7 cellular contexts compared by ENCODE assay signal in the genomic region with DNA sequence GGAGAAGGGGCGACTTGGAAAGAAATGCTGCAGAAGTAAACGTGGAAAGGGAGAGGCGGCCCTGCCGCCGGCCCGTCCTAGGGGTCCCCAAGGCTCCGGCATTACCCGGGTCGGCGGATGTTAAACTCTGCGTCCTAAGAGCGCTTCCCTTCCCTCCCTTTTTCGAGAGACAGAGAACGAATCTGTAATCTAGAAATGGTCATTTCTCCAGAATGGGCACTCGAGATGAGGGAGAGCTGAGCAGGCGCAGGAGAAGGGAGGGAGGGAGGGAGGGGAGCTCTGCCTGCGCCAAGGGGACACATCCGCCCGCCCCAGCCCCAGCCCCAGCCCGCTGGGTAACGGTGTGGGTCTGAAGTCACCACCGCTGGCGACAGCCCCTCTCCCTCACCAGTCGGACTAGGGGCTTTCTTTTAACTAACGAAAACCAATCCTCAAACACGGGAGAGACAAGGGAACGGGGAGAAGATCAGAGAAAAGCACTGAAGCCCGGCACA. TPM values are rescaled to one million over a fixed set of nuclear protein-coding genes. Genes with fewer than 3 reads are reported as not detected.
DNase-seq lines count a peak whose midpoint lies in the region; ATAC-seq, FAIRE-seq and TF ChIP-seq lines count a peak whose summit lies in the region.

No MANE protein-coding gene starts in this region.

- WGBS in H1 (ENCODE audit: extremely low coverage in 1 of 2, insufficient coverage in 1 of 2, insufficient read length in 1 of 2, insufficient replicate concordance in 2 of 2, low coverage in 1 of 2, low lambda C conversion rate in 2 of 2, missing lambda C conversion rate in 1 of 2), 2 experiments, result 0% methylated on average over 2 of the region's 28 CpGs; no CpG with 5 or more reads in 1 of the 2 experiments

- peaks cover 33% of the 10 kb centered on the region for H3K4me1 Mint-ChIP-seq in GM23338
- peaks cover 45 to 56% of the 10 kb centered on the region in 2 donors for H3K4me1 Mint-ChIP-seq in natural killer cell

- TF ChIP-seq POLR2A in H1 (IDR thresholded peaks at IDR 0.05; ENCODE audit: control extremely low read depth in 1 of 2, low read depth in 2 of 2, low read length in 2 of 2), result no peak

- CTCF ChIA-PET in H1 (lab: Charles Lee; ENCODE audit: partially characterized antibody), result interaction anchor here (1.0 to 11.2 kb wide), 3 partner anchors 22 to 46 kb away, joined by 4 to 102 read pairs (median 5); partner anchors contain the start of gene RENBP

- H4K20me1 ChIP-seq in GM23338 (replicated peaks; ENCODE audit: insufficient read depth) (peaks cover 17% of the 10 kb centered on the region), H1 (replicated peaks in 1 of 2; ENCODE audit: control insufficient read depth in 1 of 2, insufficient read depth in 2 of 2, low read length in 2 of 2) (peaks cover 18 to 29% of the 10 kb centered on the region in 2 experiments)

- no peak overlapping the region for H2BK5ac ChIP-seq in H1 (ENCODE audit: low read depth, low read length)

- H3K9me3 Mint-ChIP-seq in GM23338 (no peaks in the 10 kb centered on the region; the same call in 2 of the 3 replicates), natural killer cell (no peaks in the 10 kb centered on the region)

- H3K27ac Mint-ChIP-seq in GM23338 (peak overlapping the region; percentile 86), natural killer cell (peak overlapping the region; percentile 99 to 100)

- no peak overlapping the region for H2AK5ac ChIP-seq in H1 (ENCODE audit: low read depth, low read length)

- peaks cover 8% of the 10 kb centered on the region; the same call in 1 of the 2 replicates for H3K23me2 ChIP-seq in H1 (ENCODE audit: low read depth, low read length)

- H3K4ac ChIP-seq in H1 (replicated peaks; ENCODE audit: insufficient read length, low read depth, low read length), result no peak overlapping the region

- H3K27me3 ChIP-seq in GM23338 (ENCODE audit: insufficient read depth) (no peaks in the 10 kb centered on the region), RWPE2 (ENCODE audit: insufficient read depth, poor library complexity, severe bottlenecking) (no peaks in the 10 kb centered on the region), H1 (replicated peaks in 1 of 4; ENCODE audit: control insufficient read depth in 3 of 4, extremely low read depth in 1 of 4, insufficient read depth in 3 of 4, low read length in 3 of 4) (no peaks in the 10 kb centered on the region)

- H4K5ac ChIP-seq in H1 (ENCODE audit: insufficient read length, low read depth, low read length), result no peak overlapping the region

- no peak overlapping the region for H2BK12ac ChIP-seq in H1 (ENCODE audit: low read depth, low read length)

- no peaks in the 10 kb centered on the region for H3K36me3 ChIP-seq in GM23338 (ENCODE audit: insufficient read depth)
- H3K36me3 ChIP-seq in RWPE2 (ENCODE audit: low read depth), result peaks cover 25% of the 10 kb centered on the region
- no peaks in the 10 kb centered on the region for H3K36me3 ChIP-seq in H1 (ENCODE audit: control insufficient read depth in 2 of 4, insufficient read depth in 4 of 4, low read length in 3 of 4)

- H3K27ac ChIP-seq in GM23338 (ENCODE audit: low read depth) (no peak overlapping the region), RWPE2 (ENCODE audit: poor library complexity, severe bottlenecking) (peak overlapping the region; percentile 92), H1 (ENCODE audit: low read depth, low read length) (no peak overlapping the region)

- H3K9me3 ChIP-seq in RWPE2 (ENCODE audit: severe bottlenecking) (no peaks in the 10 kb centered on the region), H1 (ENCODE audit: insufficient read depth in 2 of 2, low read depth in 1 of 2, low read length in 1 of 2) (no peaks in the 10 kb centered on the region)

- no peak for TF ChIP-seq RAD21 in H1 (IDR thresholded peaks at IDR 0.05 in 1 of 2, conservative IDR thresholded peaks at IDR 0.05 in 1 of 2; ENCODE audit: low read depth in 2 of 2, low read length in 2 of 2)

- H2BK20ac ChIP-seq in H1 (ENCODE audit: low read length), result no peak overlapping the region

- no peak overlapping the region for H3K14ac ChIP-seq in H1 (ENCODE audit: insufficient read length)

- H3F3A ChIP-seq in GM23338 (replicated peaks; ENCODE audit: low read depth), result 0 out of 2 replicates have a peak, but pooled peaks cover 4% of the 10 kb centered on the region

- DNase-seq in GM23338 (ENCODE audit: low spot score) (no peak), RWPE2 (ENCODE audit: low spot score) (no peak), H1 (ENCODE audit: low read depth in 1 of 2, low spot score in 2 of 2) (no peak), natural killer cell (no peak), DMS79 (lab: John Stamatoyannopoulos, UW) (no peak), NCI-H2196 treated with DMSO at 0.1 percent for 48 hours (lab: John Stamatoyannopoulos, UW; ENCODE audit: unreplicated experiment) (no peak)

- TF ChIP-seq CTCF in GM23338 (conservative IDR thresholded peaks at IDR 0.05; ENCODE audit: low read depth in 2 of 2) (no peak), RWPE2 (IDR thresholded peaks at IDR 0.05; ENCODE audit: poor library complexity, severe bottlenecking) (no peak), H1 (IDR thresholded peaks at IDR 0.05; ENCODE audit: control extremely low read depth in 1 of 3, insufficient read depth in 1 of 3, low read depth in 1 of 3, low read length in 3 of 3) (no peak), natural killer cell (IDR thresholded peaks at IDR 0.05) (no peak)

- H3K4me2 ChIP-seq in GM23338 (peak overlapping the region; percentile 84), H1 (ENCODE audit: insufficient read depth in 1 of 2, low read depth in 2 of 2, low read length in 2 of 2) (peak overlapping the region; percentile 66 to 85)

- no peak overlapping the region for H3K56ac ChIP-seq in H1 (replicated peaks; ENCODE audit: insufficient read length, low read depth, low read length)

- H3K4me1 ChIP-seq in GM23338 (ENCODE audit: insufficient read depth) (peaks cover 12% of the 10 kb centered on the region), RWPE2 (ENCODE audit: insufficient read depth, poor library complexity, severe bottlenecking) (no peaks in the 10 kb centered on the region), H1 (replicated peaks in 1 of 4; ENCODE audit: control insufficient read depth in 3 of 4, insufficient read depth in 4 of 4, low read length in 3 of 4) (peaks cover 4 to 26% (median 17%) of the 10 kb centered on the region in 4 experiments)

- H3K9me2 ChIP-seq in GM23338 (ENCODE audit: insufficient read depth), result no peaks in the 10 kb centered on the region

- no peak for TF ChIP-seq EP300 in H1 (IDR thresholded peaks at IDR 0.05; ENCODE audit: borderline replicate concordance in 1 of 2, low read depth in 2 of 2, low read length in 2 of 2)

- peak overlapping the region; percentile 85 for H3K4me3 ChIP-seq in GM23338
- H3K4me3 ChIP-seq in RWPE2 (ENCODE audit: severe bottlenecking), result peak overlapping the region; percentile 88
- H3K4me3 ChIP-seq in H1 (ENCODE audit: extremely low read depth in 1 of 4, insufficient read depth in 2 of 4, low read depth in 3 of 4, low read length in 4 of 4), result peak overlapping the region; percentile 64 to 99 (median 82)

- H3K79me2 ChIP-seq in GM23338 (replicated peaks; ENCODE audit: insufficient read depth) (peaks cover 56% of the 10 kb centered on the region), H1 (ENCODE audit: control insufficient read depth in 1 of 2, insufficient read depth in 2 of 2, low read length in 2 of 2) (peaks cover 44 to 58% of the 10 kb centered on the region in 2 experiments)

- ATAC-seq in GM23338 (no peak), RWPE2 (ENCODE audit: low read depth) (no peak), natural killer cell (no peak), GM21529 (IDR thresholded peaks at IDR 0.05; ENCODE audit: unreplicated experiment) (no peak)

- H3K4me3 Mint-ChIP-seq in GM23338 (peak overlapping the region; percentile 100), natural killer cell (peak overlapping the region; percentile 100)

- H3K18ac ChIP-seq in H1 (ENCODE audit: extremely low read depth, low read length), result no peak overlapping the region

- intact Hi-C loops in natural killer cell (cut with micrococcal nuclease), result loop anchor here (2.0 to 5.0 kb wide), 3 partner anchors 43 to 403 kb away; partner anchors contain the start of genes ARHGAP4 and PLXNB3

- H3K36me3 Mint-ChIP-seq in GM23338 (ENCODE audit: low read depth) (peaks cover 15% of the 10 kb centered on the region), natural killer cell (no peaks in the 10 kb centered on the region)

- H3K79me1 ChIP-seq in H1 (ENCODE audit: low read depth, low read length), result peaks cover 2% of the 10 kb centered on the region; the same call in 1 of the 2 replicates

- H2AFZ ChIP-seq in GM23338 (no peak overlapping the region), H1 (ENCODE audit: low read length) (no peak overlapping the region)

- no peak for FAIRE-seq in H1 (lab: Jason Lieb, UNC)

- peaks cover 6% of the 10 kb centered on the region for H3K27me3 Mint-ChIP-seq in GM23338 (ENCODE audit: insufficient read depth, low read depth, poor library complexity)
- no peaks in the 10 kb centered on the region for H3K27me3 Mint-ChIP-seq in natural killer cell (ENCODE audit: low read depth in 2 of 2)

- H3K23ac ChIP-seq in H1 (ENCODE audit: insufficient read length), result no peak overlapping the region

- POLR2A ChIA-PET in H1 (lab: Charles Lee; ENCODE audit: partially characterized antibody), result interaction anchor here (0.9 to 4.6 kb wide), 10 partner anchors 12 to 440 kb away, joined by 3 to 43 read pairs (median 4); partner anchors contain the start of genes ARHGAP4 and RENBP

- H3K9ac ChIP-seq in H1 (replicated peaks in 1 of 4; ENCODE audit: extremely low read depth in 1 of 4, low read depth in 3 of 4, low read length in 3 of 4), result peak overlapping the region in 2 of 4 experiments; percentile 8 to 30; a peak in 3 of 7 replicates

- no peak overlapping the region for H4K8ac ChIP-seq in H1 (ENCODE audit: extremely low read depth, insufficient read depth, low read length)

- H2BK120ac ChIP-seq in H1 (replicated peaks; ENCODE audit: low read depth, low read length), result no peak overlapping the region

- H4K91ac ChIP-seq in H1 (replicated peaks; ENCODE audit: insufficient read length, low read length), result no peak overlapping the region

- H2BK15ac ChIP-seq in H1 (ENCODE audit: low read length), result no peak overlapping the region

RNA-seq across cellular contexts. Expression of gene HCFC1, which starts 1.7 kb away (rescaled TPM):
- total RNA-seq in GM23338 (2014; rRNA removed; shearing (Covaris generic)), result 169 and 188 TPM in 2 replicates
- polyA plus RNA-seq in GM23338 (2016; fragmentation: Nextera tagmentation; extraction: Ambion mirVana), result 33.0 and 33.2 TPM in 2 replicates
- 117 and 120 TPM in 2 replicates for total RNA-seq in H1 (2021; fragmentation: NEBNext Ultra II Directional; extraction: Animal tissue kit (Norgen Biotek cat#: 25700))
- polyA plus RNA-seq in H1 (2011; rRNA removed), result 24.9 and 44.8 TPM in 2 replicates
- 19.1 TPM for polyA plus RNA-seq in H1 (2011; cell fraction: cytosol; rRNA removed)
- polyA plus RNA-seq in H1 (2011; cell fraction: nucleus; rRNA removed), result 58.3 TPM
- polyA plus RNA-seq in H1 (2012, experiment 1 of 2), result 68.3 to 93.0 TPM (median 82.4 TPM) in 4 replicates
- polyA plus RNA-seq in H1 (2012, experiment 2 of 2), result 84.1 TPM
- 56.8 TPM for polyA plus RNA-seq in H1 (2013, experiment 1 of 2)
- 47.2 TPM for polyA plus RNA-seq in H1 (2013, experiment 2 of 2)
- 20.7 TPM in 2 replicates for polyA minus RNA-seq in H1 (2011; rRNA and poly(A)+ RNA removed)
- 67.4 TPM for polyA minus RNA-seq in H1 (2011; cell fraction: cytosol; rRNA and poly(A)+ RNA removed)
- polyA minus RNA-seq in H1 (2011; cell fraction: nucleus; rRNA and poly(A)+ RNA removed), result 37.2 TPM
- 10 to 100 TPM; 65.2 to 76.7 (median 67.5) TPM for total RNA-seq in natural killer cell

RNA-seq across cellular contexts. Expression of gene TMEM187, which starts 2.6 kb away (rescaled TPM):
- 4.4 and 9.7 TPM in 2 replicates for total RNA-seq in GM23338 (2014; rRNA removed; shearing (Covaris generic))
- polyA plus RNA-seq in GM23338 (2016; fragmentation: Nextera tagmentation; extraction: Ambion mirVana) (2.4 and 2.5 TPM in 2 replicates), H1 (2011; rRNA removed) (14.5 and 16.2 TPM in 2 replicates)
- total RNA-seq in H1 (2021; fragmentation: NEBNext Ultra II Directional; extraction: Animal tissue kit (Norgen Biotek cat#: 25700)), result 2.7 and 5.0 TPM in 2 replicates
- polyA plus RNA-seq in H1 (2011; cell fraction: cytosol; rRNA removed), result 9.8 TPM
- 11.4 TPM for polyA plus RNA-seq in H1 (2011; cell fraction: nucleus; rRNA removed)
- 3.3 to 5.5 TPM (median 4.3 TPM) in 4 replicates for polyA plus RNA-seq in H1 (2012, experiment 1 of 2)
- polyA plus RNA-seq in H1 (2012, experiment 2 of 2), result 4.9 TPM
- polyA plus RNA-seq in H1 (2013, experiment 1 of 2), result 5.0 TPM
- 5.3 TPM for polyA plus RNA-seq in H1 (2013, experiment 2 of 2)
- polyA minus RNA-seq in H1 (2011; rRNA and poly(A)+ RNA removed), result 5.1 and 5.4 TPM in 2 replicates
- 2.9 TPM for polyA minus RNA-seq in H1 (2011; cell fraction: cytosol; rRNA and poly(A)+ RNA removed)
- polyA minus RNA-seq in H1 (2011; cell fraction: nucleus; rRNA and poly(A)+ RNA removed), result 3.2 TPM
- total RNA-seq in natural killer cell, result 1 to 10 TPM; 1.2 to 4.3 (median 1.4) TPM

RNA-seq across cellular contexts. Expression of gene RENBP, which starts 25.5 kb away (rescaled TPM):
- 8.6 and 10.3 TPM in 2 replicates for total RNA-seq in GM23338 (2014; rRNA removed; shearing (Covaris generic))
- polyA plus RNA-seq in GM23338 (2016; fragmentation: Nextera tagmentation; extraction: Ambion mirVana) (1.5 and 2.0 TPM in 2 replicates), H1 (2011; rRNA removed) (21.8 and 26.5 TPM in 2 replicates)
- 11.9 and 12.4 TPM in 2 replicates for total RNA-seq in H1 (2021; fragmentation: NEBNext Ultra II Directional; extraction: Animal tissue kit (Norgen Biotek cat#: 25700))
- 27.0 TPM for polyA plus RNA-seq in H1 (2011; cell fraction: cytosol; rRNA removed)
- polyA plus RNA-seq in H1 (2011; cell fraction: nucleus; rRNA removed), result 34.6 TPM
- 10.0 to 21.2 TPM (median 17.8 TPM) in 4 replicates for polyA plus RNA-seq in H1 (2012, experiment 1 of 2)
- polyA plus RNA-seq in H1 (2012, experiment 2 of 2), result 7.8 TPM
- 6.4 TPM for polyA plus RNA-seq in H1 (2013, experiment 1 of 2)
- 4.9 TPM for polyA plus RNA-seq in H1 (2013, experiment 2 of 2)
- polyA minus RNA-seq in H1 (2011; rRNA and poly(A)+ RNA removed), result 5.5 and 9.2 TPM in 2 replicates
- 4.0 TPM for polyA minus RNA-seq in H1 (2011; cell fraction: cytosol; rRNA and poly(A)+ RNA removed)
- 6.6 TPM for polyA minus RNA-seq in H1 (2011; cell fraction: nucleus; rRNA and poly(A)+ RNA removed)
- 10 to 100 TPM; 14.3 to 17.1 (median 15.2) TPM for total RNA-seq in natural killer cell

RNA-seq across cellular contexts. Expression of gene NAA10, which starts 35.1 kb away (rescaled TPM):
- 112 and 136 TPM in 2 replicates for total RNA-seq in GM23338 (2014; rRNA removed; shearing (Covaris generic))
- polyA plus RNA-seq in GM23338 (2016; fragmentation: Nextera tagmentation; extraction: Ambion mirVana), result 140 and 145 TPM in 2 replicates
- total RNA-seq in H1 (2021; fragmentation: NEBNext Ultra II Directional; extraction: Animal tissue kit (Norgen Biotek cat#: 25700)), result 98.1 and 98.8 TPM in 2 replicates
- polyA plus RNA-seq in H1 (2011; rRNA removed), result 80.4 and 119 TPM in 2 replicates
- 119 TPM for polyA plus RNA-seq in H1 (2011; cell fraction: cytosol; rRNA removed)
- polyA plus RNA-seq in H1 (2011; cell fraction: nucleus; rRNA removed), result 118 TPM
- 97.2 to 140 TPM (median 123 TPM) in 4 replicates for polyA plus RNA-seq in H1 (2012, experiment 1 of 2)
- polyA plus RNA-seq in H1 (2012, experiment 2 of 2), result 131 TPM
- 119 TPM for polyA plus RNA-seq in H1 (2013, experiment 1 of 2)
- polyA plus RNA-seq in H1 (2013, experiment 2 of 2), result 110 TPM
- polyA minus RNA-seq in H1 (2011; rRNA and poly(A)+ RNA removed), result 52.7 and 54.6 TPM in 2 replicates
- 42.9 TPM for polyA minus RNA-seq in H1 (2011; cell fraction: cytosol; rRNA and poly(A)+ RNA removed)
- 50.2 TPM for polyA minus RNA-seq in H1 (2011; cell fraction: nucleus; rRNA and poly(A)+ RNA removed)
- total RNA-seq in natural killer cell, result 10 to 100 TPM; 63.4 to 82.3 (median 73.1) TPM

RNA-seq across cellular contexts. Expression of gene ARHGAP4, which starts 43.9 kb away (rescaled TPM):
- total RNA-seq in GM23338 (2014; rRNA removed; shearing (Covaris generic)), result 57.8 and 59.5 TPM in 2 replicates
- polyA plus RNA-seq in GM23338 (2016; fragmentation: Nextera tagmentation; extraction: Ambion mirVana) (21.2 and 21.5 TPM in 2 replicates), H1 (2011; rRNA removed) (23.9 and 42.4 TPM in 2 replicates)
- total RNA-seq in H1 (2021; fragmentation: NEBNext Ultra II Directional; extraction: Animal tissue kit (Norgen Biotek cat#: 25700)), result 25.9 and 26.0 TPM in 2 replicates
- polyA plus RNA-seq in H1 (2011; cell fraction: cytosol; rRNA removed), result 27.6 TPM
- polyA plus RNA-seq in H1 (2011; cell fraction: nucleus; rRNA removed), result 149 TPM
- 10.6 to 29.1 TPM (median 24.4 TPM) in 4 replicates for polyA plus RNA-seq in H1 (2012, experiment 1 of 2)
- 21.7 TPM for polyA plus RNA-seq in H1 (2012, experiment 2 of 2)
- 27.8 TPM for polyA plus RNA-seq in H1 (2013, experiment 1 of 2)
- 26.3 TPM for polyA plus RNA-seq in H1 (2013, experiment 2 of 2)
- 9.9 and 11.1 TPM in 2 replicates for polyA minus RNA-seq in H1 (2011; rRNA and poly(A)+ RNA removed)
- 32.3 TPM for polyA minus RNA-seq in H1 (2011; cell fraction: cytosol; rRNA and poly(A)+ RNA removed)
- polyA minus RNA-seq in H1 (2011; cell fraction: nucleus; rRNA and poly(A)+ RNA removed), result 31.3 TPM
- 100 to 1,000 TPM; 352 to 398 (median 384) TPM for total RNA-seq in natural killer cell
